Comparison of ENCODE assay signal across 1 cellular context in the genomic region with DNA sequence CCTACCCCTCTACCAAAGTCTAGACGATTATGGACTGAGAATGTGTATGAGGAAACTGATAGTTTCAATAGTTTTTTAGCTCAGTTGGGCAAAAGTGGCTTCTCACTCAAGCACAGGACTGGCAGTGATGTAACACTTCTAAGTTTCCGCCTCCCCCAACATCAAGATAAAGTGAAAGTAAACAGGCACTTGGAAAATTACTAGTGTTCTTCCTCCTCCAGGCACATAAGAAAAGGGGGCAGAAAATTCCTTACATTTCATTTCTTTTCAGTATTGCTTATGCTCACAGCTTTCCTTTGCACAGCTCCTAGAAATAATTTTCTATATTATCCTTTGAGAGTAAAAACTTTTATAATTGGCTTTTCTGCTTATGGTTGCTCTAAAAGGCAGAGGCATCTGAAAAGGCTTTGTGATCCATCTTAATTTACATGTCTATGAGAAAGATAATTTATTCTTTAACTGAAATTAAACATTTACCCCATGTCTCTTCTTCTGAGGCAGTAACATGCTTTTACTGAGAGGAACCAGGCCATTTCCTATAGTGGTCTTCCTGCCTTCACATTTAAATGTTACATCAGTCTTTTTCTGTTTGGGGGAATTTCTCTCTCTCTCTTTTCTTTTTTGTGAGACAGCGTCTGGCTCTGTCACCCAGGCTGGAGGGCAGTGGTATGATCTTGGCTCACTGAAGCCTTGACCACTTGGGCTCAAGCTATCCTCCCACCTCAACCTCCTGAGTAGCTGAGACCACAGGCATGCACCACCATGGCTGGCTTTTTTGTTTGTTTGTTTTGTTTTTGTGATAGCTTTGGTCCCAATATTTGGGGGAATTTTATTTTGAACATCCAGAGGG.
TF ChIP-seq lines count a peak whose summit lies in the region.

No MANE protein-coding gene starts in this region.

TF ChIP-seq in IMR-90, 13 proteins besides CTCF, POLR2A, EP300 and RAD21 (continued from another document):
- TF ChIP-seq, protein P1, sequence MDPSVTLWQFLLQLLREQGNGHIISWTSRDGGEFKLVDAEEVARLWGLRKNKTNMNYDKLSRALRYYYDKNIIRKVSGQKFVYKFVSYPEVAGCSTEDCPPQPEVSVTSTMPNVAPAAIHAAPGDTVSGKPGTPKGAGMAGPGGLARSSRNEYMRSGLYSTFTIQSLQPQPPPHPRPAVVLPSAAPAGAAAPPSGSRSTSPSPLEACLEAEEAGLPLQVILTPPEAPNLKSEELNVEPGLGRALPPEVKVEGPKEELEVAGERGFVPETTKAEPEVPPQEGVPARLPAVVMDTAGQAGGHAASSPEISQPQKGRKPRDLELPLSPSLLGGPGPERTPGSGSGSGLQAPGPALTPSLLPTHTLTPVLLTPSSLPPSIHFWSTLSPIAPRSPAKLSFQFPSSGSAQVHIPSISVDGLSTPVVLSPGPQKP (IDR thresholded peaks at IDR 0.05; ENCODE audit: borderline replicate concordance, low read depth, low read length): no peak
- TF ChIP-seq RFX5 (IDR thresholded peaks at IDR 0.05; ENCODE audit: low read depth, low read length): no peak
TF ChIP-seq in IMR-90: peak in this region for 1.
